In the genomic region with DNA sequence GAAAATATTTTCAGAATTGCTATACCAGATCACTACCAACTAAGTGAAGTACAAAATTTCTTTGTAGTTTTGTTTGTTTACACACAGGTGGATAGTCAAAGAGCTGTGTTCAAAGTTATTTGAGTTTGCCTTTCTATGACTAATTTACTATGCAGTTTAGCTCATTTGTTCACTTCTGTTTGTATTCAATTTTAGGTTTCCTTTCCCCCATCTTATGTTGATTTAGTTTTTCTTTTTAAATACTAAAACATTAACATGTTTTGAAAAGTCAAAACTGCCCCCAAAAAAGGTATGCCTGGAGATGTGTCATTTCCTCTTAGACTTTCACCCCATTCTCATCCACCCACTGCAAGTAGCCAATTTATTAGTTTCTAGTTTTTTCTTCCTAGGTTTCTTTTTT, we compare ENCODE assay signal across 21 cellular contexts. TPM values are rescaled to one million over a fixed set of nuclear protein-coding genes. Genes with fewer than 3 reads are reported as not detected.
DNase-seq lines count a peak whose midpoint lies in the region; ATAC-seq lines count a peak whose summit lies in the region.
"Had no signal": no experiment of that assay in that cellular context is flagged by ENCODE, and none has a peak within 500 bp of the region (broad histone marks: within the 10 kb centered on the region; RNA-seq: fewer than 3 reads in every experiment).

No MANE protein-coding gene starts in this region.

- peak overlapping the region; percentile 36 for H3K27ac Mint-ChIP-seq in activated naive CD8-positive, alpha-beta T cell
- no peak overlapping the region for H3K27ac Mint-ChIP-seq in activated naive CD8-positive, alpha-beta T cell treated with anti-CD3 and anti-CD28 coated beads, Interleukin-2, amount 50 U/mL, for 24 hours
- H3K27ac Mint-ChIP-seq in central memory CD8-positive, alpha-beta T cell (ENCODE audit: low read depth) = peak overlapping the region; percentile 69

- ATAC-seq in activated naive CD8-positive, alpha-beta T cell treated with anti-CD3 and anti-CD28 coated beads, Interleukin-2, amount 50 U/mL, for 24 hours = no peak
- no peak for ATAC-seq in central memory CD8-positive, alpha-beta T cell (replicated peaks; ENCODE audit: extremely low read depth, poor library complexity, severe bottlenecking)
- ATAC-seq in GM18858 (IDR thresholded peaks at IDR 0.05; ENCODE audit: unreplicated experiment) = no peak
- ATAC-seq: gastrocnemius medialis, left ventricle myocardium superior, mucosa of descending colon had no signal

- H3K4me1 ChIP-seq in urinary bladder (ENCODE audit: insufficient read depth) = no peaks in the 10 kb centered on the region
- H3K4me1 ChIP-seq: prostate gland, testis had no signal

- peaks cover 35% of the 10 kb centered on the region for H3K4me1 Mint-ChIP-seq in activated naive CD8-positive, alpha-beta T cell (ENCODE audit: low read depth)
- H3K4me1 Mint-ChIP-seq in activated naive CD8-positive, alpha-beta T cell treated with anti-CD3 and anti-CD28 coated beads, Interleukin-2, amount 50 U/mL, for 24 hours = peaks cover 38% of the 10 kb centered on the region
- H3K4me1 Mint-ChIP-seq in central memory CD8-positive, alpha-beta T cell = peaks cover 6% of the 10 kb centered on the region

- no peak overlapping the region for H3K4me3 ChIP-seq in urinary bladder (ENCODE audit: low read depth, low read length)
- H3K4me3 ChIP-seq: esophagus muscularis mucosa, gastrocnemius medialis, mucosa of descending colon, prostate gland, testis had no signal

- peak overlapping the region; percentile 18 for H3K27ac ChIP-seq in urinary bladder (ENCODE audit: low read depth)
- H3K27ac ChIP-seq: esophagus muscularis mucosa, gastrocnemius medialis, testis had no signal

- H3K9me3 Mint-ChIP-seq in activated naive CD8-positive, alpha-beta T cell (ENCODE audit: low read depth) = no peaks in the 10 kb centered on the region
- H3K9me3 Mint-ChIP-seq in activated naive CD8-positive, alpha-beta T cell treated with anti-CD3 and anti-CD28 coated beads, Interleukin-2, amount 50 U/mL, for 24 hours = no peaks in the 10 kb centered on the region
- no peaks in the 10 kb centered on the region for H3K9me3 Mint-ChIP-seq in central memory CD8-positive, alpha-beta T cell
- H3K9me3 Mint-ChIP-seq: activated CD4-positive, alpha-beta T cell treated with anti-CD3 and anti-CD28 coated beads, Interleukin-2, amount 10 ng/mL, durations not matched to agents 7 days and 5 days; activated naive CD8-positive, alpha-beta T cell treated with anti-CD3 and anti-CD28 coated beads, Interleukin-2, amount 10 ng/mL, durations not matched to agents 7 days and 5 days had no signal

- DNase-seq in activated naive CD8-positive, alpha-beta T cell treated with anti-CD3 and anti-CD28 coated beads, Interleukin-2, amount 50 U/mL, for 24 hours = no peak
- DNase-seq in HT-29 (ENCODE audit: low spot score) (peak; percentile 14), NCI-H69 (lab: John Stamatoyannopoulos, UW) (no peak)
- DNase-seq in central memory CD8-positive, alpha-beta T cell (ENCODE audit: low spot score in 2 of 2) = no peak
- DNase-seq: activated CD4-positive, alpha-beta T cell treated with anti-CD3 and anti-CD28 coated beads, Interleukin-2, amount 10 ng/mL, durations not matched to agents 7 days and 5 days; activated naive CD8-positive, alpha-beta T cell treated with anti-CD3 and anti-CD28 coated beads, Interleukin-2, amount 10 ng/mL, durations not matched to agents 7 days and 5 days; gastrocnemius medialis; hypothalamus; left ventricle myocardium superior; mucosa of descending colon; NCI-H1105; NCI-H2081; OCI-M1; Right ventricle myocardium superior; SW 1271; testis had no signal

- no peaks in the 10 kb centered on the region for H3K27me3 Mint-ChIP-seq in activated naive CD8-positive, alpha-beta T cell
- H3K27me3 Mint-ChIP-seq in activated naive CD8-positive, alpha-beta T cell treated with anti-CD3 and anti-CD28 coated beads, Interleukin-2, amount 50 U/mL, for 24 hours = no peaks in the 10 kb centered on the region
- no peaks in the 10 kb centered on the region for H3K27me3 Mint-ChIP-seq in central memory CD8-positive, alpha-beta T cell
- H3K27me3 Mint-ChIP-seq: activated naive CD8-positive, alpha-beta T cell treated with anti-CD3 and anti-CD28 coated beads, Interleukin-2, amount 10 ng/mL, durations not matched to agents 7 days and 5 days had no signal

- no peaks in the 10 kb centered on the region for H3K36me3 Mint-ChIP-seq in activated naive CD8-positive, alpha-beta T cell
- H3K36me3 Mint-ChIP-seq in activated naive CD8-positive, alpha-beta T cell treated with anti-CD3 and anti-CD28 coated beads, Interleukin-2, amount 50 U/mL, for 24 hours (ENCODE audit: low read depth) = no peaks in the 10 kb centered on the region
- peaks cover 3% of the 10 kb centered on the region for H3K36me3 Mint-ChIP-seq in central memory CD8-positive, alpha-beta T cell (ENCODE audit: insufficient read depth)

- H3K4me3 Mint-ChIP-seq in activated naive CD8-positive, alpha-beta T cell = no peak overlapping the region
- H3K4me3 Mint-ChIP-seq in activated naive CD8-positive, alpha-beta T cell treated with anti-CD3 and anti-CD28 coated beads, Interleukin-2, amount 50 U/mL, for 24 hours = no peak overlapping the region
- no peak overlapping the region for H3K4me3 Mint-ChIP-seq in central memory CD8-positive, alpha-beta T cell

- H3K36me3 ChIP-seq in urinary bladder (ENCODE audit: insufficient read depth) = no peaks in the 10 kb centered on the region
- H3K36me3 ChIP-seq: esophagus muscularis mucosa, gastrocnemius medialis, prostate gland had no signal

RNA-seq across cellular contexts. Expression of gene RIPPLY3, which starts 18.7 kb away (rescaled TPM):
- total RNA-seq in HT-29 (2014; rRNA removed; shearing (Covaris generic)) = not detected in 2 replicates
- not detected for total RNA-seq in urinary bladder
- polyA plus RNA-seq in urinary bladder = 0.48 TPM
- total RNA-seq: activated naive CD8-positive, alpha-beta T cell treated with anti-CD3 and anti-CD28 coated beads, Interleukin-2, amount 10 ng/mL, durations not matched to agents 7 days and 5 days; esophagus muscularis mucosa; gastrocnemius medialis; left ventricle myocardium superior; mucosa of descending colon; Right ventricle myocardium superior had no signal

RNA-seq across cellular contexts. Expression of gene HLCS, which starts 21.4 kb away (rescaled TPM):
- 8.5 and 14.7 TPM in 2 replicates for total RNA-seq in HT-29 (2014; rRNA removed; shearing (Covaris generic))
- total RNA-seq in urinary bladder = 22.9 TPM
- 8.6 TPM for polyA plus RNA-seq in urinary bladder
